Comparison of ENCODE assay signal across 19 cellular contexts in the genomic region with DNA sequence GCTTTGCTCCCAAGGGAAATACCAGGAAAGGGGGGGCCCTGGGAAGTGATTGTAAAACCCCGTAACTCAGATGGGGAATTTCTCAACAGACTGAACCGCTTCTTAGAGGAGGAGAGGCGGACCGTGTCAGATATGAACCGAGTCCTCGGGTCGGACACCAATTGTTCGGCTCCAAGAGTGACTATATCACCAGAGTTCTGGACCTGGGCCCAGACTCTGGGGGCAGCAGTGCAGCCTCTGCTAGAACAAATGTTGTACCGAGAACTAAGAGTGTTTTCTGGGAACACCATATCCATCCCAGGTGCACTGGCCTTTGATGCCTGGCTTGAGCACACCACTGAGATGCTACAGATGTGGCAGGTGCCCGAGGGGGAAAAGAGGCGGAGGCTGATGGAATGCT. TPM values are rescaled to one million over a fixed set of nuclear protein-coding genes. Genes with fewer than 3 reads are reported as not detected.
A peak's percentile ranks its signal among the peaks of the same experiment; 100 is the strongest.
DNase-seq lines count a peak whose midpoint lies in the region; ATAC-seq and TF ChIP-seq lines count a peak whose summit lies in the region.
"Had no signal": no experiment of that assay in that cellular context is flagged by ENCODE, and none has a peak within 500 bp of the region (broad histone marks: within the 10 kb centered on the region; RNA-seq: fewer than 3 reads in every experiment).

No MANE protein-coding gene starts in this region.

- WGBS in thyroid gland, 2 donors = 32 to 40% methylated on average over 8 to 11 of the region's 11 CpGs

- DNase-seq in activated naive CD8-positive, alpha-beta T cell treated with anti-CD3 and anti-CD28 coated beads for 36 hours = no peak
- DNase-seq in NCI-H2107 treated with DMSO at 0.1 percent for 48 hours (lab: John Stamatoyannopoulos, UW; ENCODE audit: unreplicated experiment) = peak; percentile 86
- no peak for DNase-seq in memory B cell (ENCODE audit: low spot score in 2 of 2)
- DNase-seq in thyroid gland = peak; percentile 24 to 43
- DNase-seq in SK-N-DZ (ENCODE audit: low spot score) = no peak
- no peak for DNase-seq in NCI-H1105 (lab: John Stamatoyannopoulos, UW)
- DNase-seq: ACHN; BE2C; CD4-positive, alpha-beta memory T cell; GF-D8; GOT3; HFFc6; NCI-H1694; NCI-H2227 treated with DMSO at 0.1 percent for 48 hours; Right ventricle myocardium superior had no signal

- TF ChIP-seq CTCF in thyroid gland (IDR thresholded peaks at IDR 0.05) = no peak

- no peaks in the 10 kb centered on the region for H3K27me3 ChIP-seq in thyroid gland

- intact Hi-C loops in thyroid gland (cut with DNase I) = no loop called here

- H3K4me3 Mint-ChIP-seq in activated naive CD8-positive, alpha-beta T cell = peak overlapping the region; percentile 38
- H3K4me3 Mint-ChIP-seq in activated naive CD8-positive, alpha-beta T cell treated with anti-CD3 and anti-CD28 coated beads for 36 hours = no peak overlapping the region
- H3K4me3 Mint-ChIP-seq in memory B cell = peak overlapping the region; percentile 35
- H3K4me3 Mint-ChIP-seq: CD4-positive, alpha-beta memory T cell; HFFc6 had no signal

- no peak overlapping the region for H3K27ac ChIP-seq in thyroid gland

- TF ChIP-seq POLR2A in thyroid gland (IDR thresholded peaks at IDR 0.05) = no peak

- no peaks in the 10 kb centered on the region for H3K9me3 ChIP-seq in thyroid gland
- H3K9me3 ChIP-seq: BE2C had no signal

- H3K9me3 Mint-ChIP-seq in activated naive CD8-positive, alpha-beta T cell (ENCODE audit: low read depth) = no peaks in the 10 kb centered on the region
- no peaks in the 10 kb centered on the region for H3K9me3 Mint-ChIP-seq in activated naive CD8-positive, alpha-beta T cell treated with anti-CD3 and anti-CD28 coated beads for 36 hours
- H3K9me3 Mint-ChIP-seq in memory B cell = no peaks in the 10 kb centered on the region
- H3K9me3 Mint-ChIP-seq: CD4-positive, alpha-beta memory T cell; HFFc6 had no signal

- ATAC-seq in memory B cell (ENCODE audit: low read depth) (no peak), GM18498 (IDR thresholded peaks at IDR 0.05; ENCODE audit: unreplicated experiment) (no peak)
- ATAC-seq: Panc1 had no signal

- H3K36me3 ChIP-seq in thyroid gland = no peaks in the 10 kb centered on the region
- H3K36me3 ChIP-seq: BE2C had no signal

- no peaks in the 10 kb centered on the region for H3K36me3 Mint-ChIP-seq in activated naive CD8-positive, alpha-beta T cell
- no peaks in the 10 kb centered on the region for H3K36me3 Mint-ChIP-seq in activated naive CD8-positive, alpha-beta T cell treated with anti-CD3 and anti-CD28 coated beads for 36 hours
- peaks cover 4% of the 10 kb centered on the region for H3K36me3 Mint-ChIP-seq in memory B cell
- H3K36me3 Mint-ChIP-seq: CD4-positive, alpha-beta memory T cell had no signal

- H3K4me1 ChIP-seq in thyroid gland = no peaks in the 10 kb centered on the region
- H3K4me1 ChIP-seq: BE2C had no signal

- no peaks in the 10 kb centered on the region for H3K27me3 Mint-ChIP-seq in activated naive CD8-positive, alpha-beta T cell
- H3K27me3 Mint-ChIP-seq in activated naive CD8-positive, alpha-beta T cell treated with anti-CD3 and anti-CD28 coated beads for 36 hours = peaks cover 4% of the 10 kb centered on the region
- peaks cover 5% of the 10 kb centered on the region for H3K27me3 Mint-ChIP-seq in memory B cell

- no peak overlapping the region for H3K4me3 ChIP-seq in thyroid gland (replicated peaks in 1 of 3)
- H3K4me3 ChIP-seq: K562 had no signal

- peaks cover 6% of the 10 kb centered on the region for H3K4me1 Mint-ChIP-seq in activated naive CD8-positive, alpha-beta T cell (ENCODE audit: low read depth)
- peaks cover 2% of the 10 kb centered on the region for H3K4me1 Mint-ChIP-seq in activated naive CD8-positive, alpha-beta T cell treated with anti-CD3 and anti-CD28 coated beads for 36 hours
- peaks cover 3% of the 10 kb centered on the region for H3K4me1 Mint-ChIP-seq in memory B cell
- H3K4me1 Mint-ChIP-seq: CD4-positive, alpha-beta memory T cell had no signal

- H3K27ac Mint-ChIP-seq in activated naive CD8-positive, alpha-beta T cell = no peak overlapping the region
- H3K27ac Mint-ChIP-seq in activated naive CD8-positive, alpha-beta T cell treated with anti-CD3 and anti-CD28 coated beads for 36 hours = no peak overlapping the region
- no peak overlapping the region for H3K27ac Mint-ChIP-seq in memory B cell
- H3K27ac Mint-ChIP-seq: CD4-positive, alpha-beta memory T cell; HFFc6 had no signal

RNA-seq across cellular contexts. Expression of gene PNMA3, which starts 1.0 kb away (rescaled TPM):
- 1 to 10 TPM; 1.4 to 1.9 TPM for total RNA-seq in activated naive CD8-positive, alpha-beta T cell treated with anti-CD3 and anti-CD28 coated beads for 36 hours
- 1 to 10 TPM in 3 of 4 donors, under 1 TPM in 1; 0.29 to 2.3 (median 1.6) TPM for total RNA-seq in thyroid gland
- polyA plus RNA-seq in SK-N-DZ (2014; cell fraction: cytosol; rRNA removed) = 0.30 and 0.38 TPM in 2 replicates
- 0.36 and 0.70 TPM in 2 replicates for polyA plus RNA-seq in SK-N-DZ (2014; cell fraction: nucleus; rRNA removed)
- total RNA-seq: HFFc6 had no signal

RNA-seq across cellular contexts. Expression of gene PNMA6A, which starts 15.0 kb away (rescaled TPM):
- total RNA-seq in activated naive CD8-positive, alpha-beta T cell treated with anti-CD3 and anti-CD28 coated beads for 36 hours = 1 to 10 TPM; 2.0 to 2.1 TPM
- 1 to 10 TPM; 2.3 to 4.9 (median 4.4) TPM for total RNA-seq in thyroid gland
- 0.92 and 1.2 TPM in 2 replicates for polyA plus RNA-seq in SK-N-DZ (2014; cell fraction: cytosol; rRNA removed)
- polyA plus RNA-seq in SK-N-DZ (2014; cell fraction: nucleus; rRNA removed) = 0.98 and 1.3 TPM in 2 replicates

Comparison
In these comparisons a context has a peak if more than half of its experiments do, and no peak if none do; other contexts are left out.
1. DNase-seq: peak in NCI-H2107 treated with DMSO at 0.1 percent for 48 hours (single experiment) and thyroid gland (2 of 2); none in activated naive CD8-positive, alpha-beta T cell treated with anti-CD3 and anti-CD28 coated beads for 36 hours (single experiment), memory B cell (0 of 2), SK-N-DZ (single experiment) and NCI-H1105 (single experiment).